Comparison of ENCODE assay signal across 11 cellular contexts in genomic region chr15:69253156-69253555, GRCh38. TPM values are rescaled to one million over a fixed set of nuclear protein-coding genes. Genes with fewer than 3 reads are reported as not detected.
DNase-seq lines count a peak whose midpoint lies in the region; FAIRE-seq and TF ChIP-seq lines count a peak whose summit lies in the region.
"Had no signal": no experiment of that assay in that cellular context is flagged by ENCODE, and none has a peak within 500 bp of the region (broad histone marks: within the 10 kb centered on the region; RNA-seq: fewer than 3 reads in every experiment).

No MANE protein-coding gene starts in this region.

- peaks cover 2% of the 10 kb centered on the region for H3K79me2 ChIP-seq in endothelial cell of umbilical vein (ENCODE audit: control insufficient read depth, insufficient read depth, low read length)

- dilution Hi-C loops in endothelial cell of umbilical vein (cut with MboI; ENCODE audit: extremely low pct_ligation_motif_present, low sequenced_read_pairs), result no loop called here

- no peaks in the 10 kb centered on the region for H3K9me3 Mint-ChIP-seq in osteocyte (ENCODE audit: unreplicated experiment)
- no peaks in the 10 kb centered on the region for H3K9me3 Mint-ChIP-seq in activated CD4-positive, alpha-beta T cell treated with anti-CD3 and anti-CD28 coated beads, Interleukin-2, amount 10 ng/mL, durations not matched to agents 24 days and 14 days

- H3K4me3 ChIP-seq in endothelial cell of umbilical vein (replicated peaks in 1 of 3; ENCODE audit: insufficient read depth in 1 of 3, low read depth in 1 of 3, low read length in 3 of 3), result no peak overlapping the region
- H3K4me3 ChIP-seq in spleen, result no peak overlapping the region

- H3K27ac ChIP-seq in endothelial cell of umbilical vein (ENCODE audit: insufficient read depth, low read depth, low read length) (peak overlapping the region; percentile 29), spleen (no peak overlapping the region)

- CTCF ChIA-PET in endothelial cell of umbilical vein (lab: Charles Lee), result interaction anchor here (1.0 to 2.0 kb wide), 8 partner anchors 9 to 161 kb away, joined by 3 to 9 read pairs (median 4); no protein-coding TSS in a partner anchor

- no peak overlapping the region for H3K9ac ChIP-seq in endothelial cell of umbilical vein (replicated peaks; ENCODE audit: extremely low read depth, insufficient read depth, low read length)

- peaks cover 0 to 4% of the 10 kb centered on the region in 2 experiments for H3K36me3 ChIP-seq in endothelial cell of umbilical vein (ENCODE audit: control insufficient read depth in 2 of 2, extremely low read depth in 1 of 2, insufficient read depth in 2 of 2, low read length in 2 of 2)
- peaks cover 0 to 8% (median 0%) of the 10 kb centered on the region in 6 donors for H3K36me3 ChIP-seq in spleen

- H3K9me3 ChIP-seq in endothelial cell of umbilical vein (replicated peaks; ENCODE audit: control insufficient read depth, insufficient read depth, low read length), result no peaks in the 10 kb centered on the region
- H3K9me3 ChIP-seq in spleen, result no peaks in the 10 kb centered on the region

- FAIRE-seq in endothelial cell of umbilical vein (lab: Jason Lieb, UNC), result peak; percentile 72
- FAIRE-seq: colon had no signal

- BruUV-seq in endothelial cell of umbilical vein (replicated peaks; lab: Mats Ljungman, UMichigan), result no TSS peak

- H3K4me3 Mint-ChIP-seq in osteocyte (ENCODE audit: unreplicated experiment), result peak overlapping the region; percentile 8
- H3K4me3 Mint-ChIP-seq in activated CD4-positive, alpha-beta T cell treated with anti-CD3 and anti-CD28 coated beads, Interleukin-2, amount 10 ng/mL, durations not matched to agents 24 days and 14 days, result no peak overlapping the region
- H3K4me3 Mint-ChIP-seq: activated CD4-positive, alpha-beta T cell treated with anti-CD3 and anti-CD28 coated beads for 36 hours had no signal

- no peaks in the 10 kb centered on the region for H3K9me1 ChIP-seq in endothelial cell of umbilical vein (replicated peaks; ENCODE audit: control insufficient read depth, extremely low read depth, insufficient read depth, low read length)

- no peak for TF ChIP-seq POLR2A in endothelial cell of umbilical vein (IDR thresholded peaks at IDR 0.05; ENCODE audit: low read depth, low read length)
- no peak for TF ChIP-seq POLR2A in spleen (IDR thresholded peaks at IDR 0.05)

- no peak for TF ChIP-seq CTCF in endothelial cell of umbilical vein (IDR thresholded peaks at IDR 0.05; ENCODE audit: extremely low read depth in 1 of 2, insufficient read depth in 1 of 2, low read depth in 1 of 2, low read length in 2 of 2)
- TF ChIP-seq CTCF in osteocyte (IDR thresholded peaks at IDR 0.05), result no peak
- TF ChIP-seq CTCF in GM10266 (IDR thresholded peaks at IDR 0.05; ENCODE audit: control insufficient read depth, insufficient read depth, low read depth, missing control alignments), result no peak
- no peak for TF ChIP-seq CTCF in spleen (IDR thresholded peaks at IDR 0.05 in 8 of 11, conservative IDR thresholded peaks at IDR 0.05 in 3 of 11)

- POLR2A ChIA-PET in endothelial cell of umbilical vein (lab: Charles Lee), result no interaction called here

- peaks cover 19% of the 10 kb centered on the region for H3K4me1 ChIP-seq in endothelial cell of umbilical vein (ENCODE audit: control insufficient read depth, extremely low read depth, insufficient read depth, low read length)
- H3K4me1 ChIP-seq in spleen, result no peaks in the 10 kb centered on the region

- H4K20me1 ChIP-seq in endothelial cell of umbilical vein (replicated peaks; ENCODE audit: control insufficient read depth, extremely low read depth, insufficient read depth, low read length), result no peaks in the 10 kb centered on the region

- H3K36me3 Mint-ChIP-seq in osteocyte (ENCODE audit: unreplicated experiment), result peaks cover 13% of the 10 kb centered on the region
- H3K36me3 Mint-ChIP-seq in activated CD4-positive, alpha-beta T cell treated with anti-CD3 and anti-CD28 coated beads, Interleukin-2, amount 10 ng/mL, durations not matched to agents 24 days and 14 days (ENCODE audit: low read depth), result no peaks in the 10 kb centered on the region

- H3K27me3 Mint-ChIP-seq in osteocyte (ENCODE audit: unreplicated experiment), result no peaks in the 10 kb centered on the region
- peaks cover 4% of the 10 kb centered on the region for H3K27me3 Mint-ChIP-seq in activated CD4-positive, alpha-beta T cell treated with anti-CD3 and anti-CD28 coated beads, Interleukin-2, amount 10 ng/mL, durations not matched to agents 24 days and 14 days
- H3K27me3 Mint-ChIP-seq: activated CD4-positive, alpha-beta T cell treated with anti-CD3 and anti-CD28 coated beads for 36 hours had no signal

- H3K27ac Mint-ChIP-seq in osteocyte (ENCODE audit: unreplicated experiment), result peak overlapping the region; percentile 92
- H3K27ac Mint-ChIP-seq in activated CD4-positive, alpha-beta T cell treated with anti-CD3 and anti-CD28 coated beads, Interleukin-2, amount 10 ng/mL, durations not matched to agents 24 days and 14 days, result no peak overlapping the region
- H3K27ac Mint-ChIP-seq: activated CD4-positive, alpha-beta T cell treated with anti-CD3 and anti-CD28 coated beads for 36 hours had no signal

- intact Hi-C loops in endothelial cell of umbilical vein (cut with micrococcal nuclease), result loop anchor here (5.0 kb wide), 1 partner anchor 91 kb away; the partner anchor contains the start of gene GLCE
- intact Hi-C loops in activated CD4-positive, alpha-beta T cell treated with anti-CD3 and anti-CD28 coated beads, Interleukin-2, amount 10 ng/mL, durations not matched to agents 24 days and 14 days (cut with micrococcal nuclease), result no loop called here
- intact Hi-C loops in spleen (cut with DNase I; ENCODE audit: low total_unique reads), result no loop called here

- DNase-seq in GM04503 (ENCODE audit: low read depth) (peak; percentile 45), NCI-H69 (lab: John Stamatoyannopoulos, UW) (peak; percentile 81), endothelial cell of umbilical vein (ENCODE audit: low read depth, low spot score) (peak; percentile 89), osteocyte (ENCODE audit: extremely low spot score, unreplicated experiment) (no peak), GM10266 (ENCODE audit: extremely low spot score) (no peak), HuH-7.5 (ENCODE audit: low spot score) (no peak), spleen (no peak)
- DNase-seq in activated CD4-positive, alpha-beta T cell treated with anti-CD3 and anti-CD28 coated beads, Interleukin-2, amount 10 ng/mL, durations not matched to agents 24 days and 14 days, result no peak
- DNase-seq: activated CD4-positive, alpha-beta T cell treated with anti-CD3 and anti-CD28 coated beads for 36 hours; NCI-H187 had no signal

- H3K4me1 Mint-ChIP-seq in osteocyte (ENCODE audit: unreplicated experiment), result peaks cover 25% of the 10 kb centered on the region
- H3K4me1 Mint-ChIP-seq in activated CD4-positive, alpha-beta T cell treated with anti-CD3 and anti-CD28 coated beads, Interleukin-2, amount 10 ng/mL, durations not matched to agents 24 days and 14 days, result no peaks in the 10 kb centered on the region

- H2AFZ ChIP-seq in endothelial cell of umbilical vein (ENCODE audit: low read depth, low read length), result no peak overlapping the region

- H3K4me2 ChIP-seq in endothelial cell of umbilical vein (ENCODE audit: insufficient read depth, low read length), result peak overlapping the region; percentile 46

- H3K27me3 ChIP-seq in endothelial cell of umbilical vein (ENCODE audit: control insufficient read depth in 2 of 2, insufficient read depth in 2 of 2, low read length in 2 of 2), result no peaks in the 10 kb centered on the region
- no peaks in the 10 kb centered on the region for H3K27me3 ChIP-seq in spleen (replicated peaks in 1 of 7)

- WGBS in spleen, 5 donors, result 80 to 92% (median 86%) methylated on average over 3 of the region's 3 CpGs

TF ChIP-seq in endothelial cell of umbilical vein, 7 proteins besides CTCF, POLR2A, EP300 and RAD21:
- TF ChIP-seq GATA2 (IDR thresholded peaks at IDR 0.05; ENCODE audit: insufficient read depth, insufficient read length, low read depth, low read length), result peak; percentile 65
- no peak for TF ChIP-seq EZH2 (IDR thresholded peaks at IDR 0.05; ENCODE audit: borderline replicate concordance, low read depth, low read length, severe bottlenecking)
- peak; percentile 81 for TF ChIP-seq JUN (IDR thresholded peaks at IDR 0.05; ENCODE audit: borderline replicate concordance, insufficient read depth, insufficient read length, low read depth)
- TF ChIP-seq FOS (IDR thresholded peaks at IDR 0.05; ENCODE audit: borderline replicate concordance, insufficient read depth, low read length), result peak; percentile 91
TF ChIP-seq in endothelial cell of umbilical vein: peak in this region for 3.

RNA-seq across cellular contexts. Expression of gene PAQR5, which starts 45.6 kb away (rescaled TPM):
- total RNA-seq in endothelial cell of umbilical vein, result 0.09 TPM in 1 of 2 replicates, not detected in the other
- polyA plus RNA-seq in endothelial cell of umbilical vein, result 0.08 and 0.21 TPM in 2 replicates
- polyA plus RNA-seq in endothelial cell of umbilical vein (2011; cell fraction: cytosol; rRNA removed), result 0.03 TPM in 1 of 2 replicates, not detected in the other
- 0.12 and 0.14 TPM in 2 replicates for polyA plus RNA-seq in endothelial cell of umbilical vein (2011; cell fraction: nucleus; rRNA removed)
- 0.12 TPM in 2 replicates for polyA plus RNA-seq in endothelial cell of umbilical vein (2012)
- polyA minus RNA-seq in endothelial cell of umbilical vein, result not detected in 2 replicates
- polyA minus RNA-seq in endothelial cell of umbilical vein (2011; cell fraction: cytosol; rRNA and poly(A)+ RNA removed), result 26.3 TPM
- not detected in 2 replicates for polyA minus RNA-seq in endothelial cell of umbilical vein (2011; cell fraction: nucleus; rRNA and poly(A)+ RNA removed)
- 1.5 and 2.0 TPM in 2 replicates for total RNA-seq in osteocyte
- not detected in 2 replicates for total RNA-seq in activated CD4-positive, alpha-beta T cell treated with anti-CD3 and anti-CD28 coated beads, Interleukin-2, amount 10 ng/mL, durations not matched to agents 24 days and 14 days
- under 1 TPM in 3 of 7 donors, not detected in 4; 0.27 to 0.58 (median 0.44) TPM for total RNA-seq in spleen
- under 1 TPM in 2 of 3 donors, not detected in 1; 0.03 to 0.16 TPM for polyA plus RNA-seq in spleen

Comparison
In these comparisons a context has a peak if more than half of its experiments do, and no peak if none do; other contexts are left out.
1. DNase-seq: peak in GM04503 (single experiment), NCI-H69 (single experiment) and endothelial cell of umbilical vein (single experiment); none in osteocyte (single experiment), GM10266 (single experiment), activated CD4-positive, alpha-beta T cell treated with anti-CD3 and anti-CD28 coated beads, Interleukin-2, amount 10 ng/mL, durations not matched to agents 24 days and 14 days (single experiment), HuH-7.5 (single experiment) and spleen (single experiment).